Comparison of ENCODE assay signal across 17 cellular contexts in the genomic region with DNA sequence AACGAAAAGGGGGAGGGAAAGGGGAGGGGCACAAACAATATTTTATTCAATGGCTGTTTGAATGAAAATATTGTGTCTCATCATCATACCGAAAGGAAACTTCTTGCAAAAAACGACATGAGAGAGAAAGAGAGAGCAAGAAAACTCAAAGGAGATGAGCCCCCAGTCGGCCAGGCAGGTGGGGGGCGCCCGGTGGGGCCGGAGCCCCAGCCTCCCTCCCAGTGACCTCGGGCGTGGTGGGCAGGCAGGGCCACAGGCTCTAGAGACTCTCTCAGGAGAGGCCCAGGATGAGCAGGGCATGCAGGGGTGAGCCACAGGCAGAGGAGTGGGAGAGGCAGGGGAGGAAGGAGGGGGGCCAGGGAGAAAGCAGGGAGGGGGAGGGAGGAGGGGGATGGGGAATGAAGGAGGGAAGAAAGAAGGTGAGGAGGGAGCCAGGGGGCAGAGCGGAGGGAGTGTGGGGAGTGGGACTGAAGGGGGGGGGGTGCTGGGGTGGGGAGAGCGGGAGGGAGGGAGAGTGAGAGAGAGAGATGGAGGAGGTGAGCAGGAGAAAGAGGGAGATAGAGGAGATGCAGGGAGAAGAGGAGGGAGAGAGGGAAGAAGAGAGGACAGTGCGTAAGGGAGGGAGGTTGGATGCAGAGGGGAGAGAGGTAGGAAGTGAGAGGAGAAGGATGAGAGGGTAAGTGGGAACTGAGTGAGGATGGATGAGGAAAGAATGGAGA. TPM values are rescaled to one million over a fixed set of nuclear protein-coding genes. Genes with fewer than 3 reads are reported as not detected.
DNase-seq lines count a peak whose midpoint lies in the region; ATAC-seq and TF ChIP-seq lines count a peak whose summit lies in the region.
"Had no signal": no experiment of that assay in that cellular context is flagged by ENCODE, and none has a peak within 500 bp of the region (broad histone marks: within the 10 kb centered on the region; RNA-seq: fewer than 3 reads in every experiment).

No MANE protein-coding gene starts in this region.

- no peaks in the 10 kb centered on the region for H3K9me3 ChIP-seq in gastroesophageal sphincter
- H3K9me3 ChIP-seq: HAP-1, SJSA1 had no signal

- no peak overlapping the region for H3K27ac Mint-ChIP-seq in HFFc6

- no peaks in the 10 kb centered on the region for H3K4me1 ChIP-seq in gastroesophageal sphincter
- H3K4me1 ChIP-seq: HAP-1, SJSA1 had no signal

- DNase-seq in NCI-H82 (lab: John Stamatoyannopoulos, UW) (peak; percentile 16), NCI-H82 treated with DMSO at 0.1 percent for 48 hours (lab: John Stamatoyannopoulos, UW; ENCODE audit: unreplicated experiment) (no peak), left kidney (ENCODE audit: low read depth, low spot score) (peak; percentile 78), NCI-H345 (lab: John Stamatoyannopoulos, UW) (no peak), HFFc6 (no peak)
- DNase-seq in stimulated activated CD4-positive, alpha-beta T cell treated with anti-CD3 and anti-CD28 coated beads, Interleukin-15, amount 100 ng/mL, for 24 hours, result no peak
- DNase-seq: GF-D8, NCI-H146, NCI-H2081 treated with DMSO at 0.1 percent for 48 hours, NCI-H524 treated with DMSO at 0.1 percent for 48 hours, PC-3 had no signal

- no peak overlapping the region for H3K4me3 ChIP-seq in gastroesophageal sphincter
- H3K4me3 ChIP-seq: HAP-1, SJSA1 had no signal

- no peak for ATAC-seq in gastroesophageal sphincter
- ATAC-seq: PC-3 had no signal

- peaks cover 34% of the 10 kb centered on the region for H3K27me3 Mint-ChIP-seq in HFFc6 (ENCODE audit: insufficient read depth)
- H3K27me3 Mint-ChIP-seq: CD8-positive, alpha-beta memory T cell had no signal

- H3K4me1 Mint-ChIP-seq in HFFc6 (ENCODE audit: low read depth), result no peaks in the 10 kb centered on the region

- TF ChIP-seq POLR2A in gastroesophageal sphincter (IDR thresholded peaks at IDR 0.05), result no peak

- no peak for TF ChIP-seq EP300 in gastroesophageal sphincter (IDR thresholded peaks at IDR 0.05)

- no peaks in the 10 kb centered on the region for H3K9me3 Mint-ChIP-seq in HFFc6
- H3K9me3 Mint-ChIP-seq: CD8-positive, alpha-beta memory T cell had no signal

- 28 to 49% methylated on average over 7 to 12 of the region's 12 CpGs for WGBS in gastroesophageal sphincter (ENCODE audit: low coverage in 1 of 2), 2 donors

- no peak for TF ChIP-seq CTCF in HFFc6 (IDR thresholded peaks at IDR 0.05)
- TF ChIP-seq CTCF in gastroesophageal sphincter (IDR thresholded peaks at IDR 0.05), result no peak

- H3K27ac ChIP-seq in angular gyrus (ENCODE audit: low read depth, low read length) (peak overlapping the region; percentile 78), gastroesophageal sphincter (no peak overlapping the region)
- H3K27ac ChIP-seq: 22Rv1, SJSA1 had no signal

- H3K36me3 ChIP-seq in gastroesophageal sphincter, result no peaks in the 10 kb centered on the region
- H3K36me3 ChIP-seq: HAP-1, SJSA1 had no signal

- H3K36me3 Mint-ChIP-seq in HFFc6 (ENCODE audit: low read depth), result no peaks in the 10 kb centered on the region
- H3K36me3 Mint-ChIP-seq: CD8-positive, alpha-beta memory T cell had no signal

- H3K4me3 Mint-ChIP-seq in HFFc6, result no peak overlapping the region
- H3K4me3 Mint-ChIP-seq: CD8-positive, alpha-beta memory T cell had no signal

- peaks cover 5% of the 10 kb centered on the region for H3K27me3 ChIP-seq in gastroesophageal sphincter

RNA-seq across cellular contexts. Expression of a gene that starts 14.0 kb away (rescaled TPM):
- 10 to 100 TPM; 51.7 to 65.7 (median 54.4) TPM for total RNA-seq in HFFc6 (2021; fragmentation: NEBNext Ultra II Directional; extraction: Animal tissue kit (Norgen Biotek cat#: 25700))
- 10 to 100 TPM; 41.1 to 66.2 (median 55.7) TPM for total RNA-seq in gastroesophageal sphincter

RNA-seq across cellular contexts. Expression of a gene that starts 22.6 kb away (rescaled TPM):
- total RNA-seq in HFFc6 (2021; fragmentation: NEBNext Ultra II Directional; extraction: Animal tissue kit (Norgen Biotek cat#: 25700)), result 10 to 100 TPM; 20.5 to 25.2 (median 24.0) TPM
- total RNA-seq in gastroesophageal sphincter, result 10 to 100 TPM in 1 of 4 donors, 1 to 10 TPM in 3; 4.7 to 10.9 (median 9.0) TPM

RNA-seq across cellular contexts. Expression of a gene that starts 22.7 kb away (rescaled TPM):
- total RNA-seq in HFFc6 (2021; fragmentation: NEBNext Ultra II Directional; extraction: Animal tissue kit (Norgen Biotek cat#: 25700)), result 10 to 100 TPM; 12.3 to 18.7 (median 17.4) TPM
- total RNA-seq in gastroesophageal sphincter, result 10 to 100 TPM; 14.0 to 26.6 (median 19.5) TPM

RNA-seq across cellular contexts. Expression of a gene that starts 27.8 kb away (rescaled TPM):
- total RNA-seq in HFFc6 (2021; fragmentation: NEBNext Ultra II Directional; extraction: Animal tissue kit (Norgen Biotek cat#: 25700)), result 1 to 10 TPM in 2 of 6 experiments, under 1 TPM in 3, not detected in 1; 0.78 to 1.3 (median 0.83) TPM
- under 1 TPM in 1 of 4 donors, not detected in 3; 0.54 TPM for total RNA-seq in gastroesophageal sphincter

RNA-seq across cellular contexts. Expression of a gene that starts 32.7 kb away (rescaled TPM):
- 10 to 100 TPM; 30.9 to 37.0 (median 34.1) TPM for total RNA-seq in HFFc6 (2021; fragmentation: NEBNext Ultra II Directional; extraction: Animal tissue kit (Norgen Biotek cat#: 25700))
- total RNA-seq in gastroesophageal sphincter, result 10 to 100 TPM; 24.5 to 40.3 (median 26.9) TPM

Comparison
In these comparisons a context has a peak if more than half of its experiments do, and no peak if none do; other contexts are left out.
1. DNase-seq: peak in NCI-H82 (single experiment) and left kidney (single experiment); none in NCI-H82 treated with DMSO at 0.1 percent for 48 hours (single experiment), NCI-H345 (single experiment), stimulated activated CD4-positive, alpha-beta T cell treated with anti-CD3 and anti-CD28 coated beads, Interleukin-15, amount 100 ng/mL, for 24 hours (single experiment) and HFFc6 (single experiment).